ENCODE assay signal across 29 cellular contexts in genomic region chr5:29879401-29879800, GRCh38.
"Had no signal": no experiment of that assay in that cellular context is flagged by ENCODE, and none has a peak within 500 bp of the region (broad histone marks: within the 10 kb centered on the region; RNA-seq: fewer than 3 reads in every experiment).

No MANE protein-coding gene starts in this region.

- H3K4me3 ChIP-seq: stomach, suprapubic skin, testis, thoracic aorta, thyroid gland, tibial artery, tibial nerve, transverse colon, upper lobe of left lung, upper lobe of right lung, uterus, vagina had no signal

- H3K36me3 Mint-ChIP-seq: stimulated activated effector memory CD8-positive, alpha-beta T cell treated with anti-CD3 and anti-CD28 coated beads, Interleukin-12 subunit alpha, Interleukin-12 subunit beta, amount 100 ng/mL, for 72 hours; stimulated activated memory B cell treated with anti-CD40 and anti-IgM and Interleukin-4, amounts not matched to agents 10 μg/mL and 1 μg/mL and 100 μg/mL, for 72 hours; stimulated activated naive B cell treated with anti-CD40 and anti-IgM and Interleukin-4, amounts not matched to agents 10 μg/mL and 1 μg/mL and 100 μg/mL, for 72 hours; type B pancreatic cell had no signal

- H3K27me3 Mint-ChIP-seq: stimulated activated memory B cell treated with anti-CD40 and anti-IgM and Interleukin-4, amounts not matched to agents 10 μg/mL and 1 μg/mL and 100 μg/mL, for 72 hours; stimulated activated naive B cell treated with anti-CD40 and anti-IgM and Interleukin-4, amounts not matched to agents 10 μg/mL and 1 μg/mL and 100 μg/mL, for 72 hours; stimulated activated naive CD8-positive, alpha-beta T cell treated with anti-CD3 and anti-CD28 coated beads, Interleukin-15, amount 100 ng/mL, for 72 hours; stimulated activated naive CD8-positive, alpha-beta T cell treated with anti-CD3 and anti-CD28 coated beads, Interleukin-15, Interleukin-2, amounts not matched to agents 100 ng/mL and 50 ng/mL, for 24 hours; type B pancreatic cell had no signal

- DNase-seq: stimulated activated CD4-positive, alpha-beta T cell treated with anti-CD3 and anti-CD28 coated beads, Interleukin-2, amount 100 ng/mL, for 48 hours; stimulated activated CD4-positive, alpha-beta T cell treated with anti-CD3 and anti-CD28 coated beads, Interleukin-4, amount 100 ng/mL, for 1 hour; stimulated activated CD4-positive, alpha-beta T cell treated with anti-CD3 and anti-CD28 coated beads, Interleukin-4, amount 100 ng/mL, for 24 hours; stimulated activated CD4-positive, alpha-beta T cell treated with anti-CD3 and anti-CD28 coated beads, Interleukin-4, amount 100 ng/mL, for 4 hours; stimulated activated CD8-positive, alpha-beta memory T cell treated with anti-CD3 and anti-CD28 coated beads, Interleukin-4, amount 100 ng/mL, for 48 hours; stimulated activated naive B cell treated with anti-CD40 and anti-IgM and Interleukin-4, amounts not matched to agents 10 μg/mL and 1 μg/mL and 100 μg/mL, for 72 hours; stimulated activated naive CD4-positive, alpha-beta T cell; stimulated activated naive CD4-positive, alpha-beta T cell treated with Interleukin-2 at 50 U/mL for 16 hours; stimulated activated naive CD8-positive, alpha-beta T cell treated with anti-CD3 and anti-CD28 coated beads, Interleukin-15, amount 100 ng/mL, for 72 hours; stimulated activated naive CD8-positive, alpha-beta T cell treated with anti-CD3 and anti-CD28 coated beads, Interleukin-15, Interleukin-2, amounts not matched to agents 100 U/mL and 50 U/mL, for 24 hours; stomach; substantia nigra; testis; thyroid gland; tibial artery; transverse colon; trophoblast cell; upper lobe of left lung; upper lobe of right lung; uterus had no signal

- H3K27me3 ChIP-seq: stomach, suprapubic skin, testis, thyroid gland, tibial artery, tibial nerve, transverse colon, upper lobe of left lung, upper lobe of right lung, uterus, vagina had no signal

- H3K4me3 Mint-ChIP-seq: stimulated activated effector memory CD8-positive, alpha-beta T cell treated with anti-CD3 and anti-CD28 coated beads, Interleukin-12 subunit alpha, Interleukin-12 subunit beta, amount 100 ng/mL, for 72 hours; stimulated activated memory B cell treated with anti-CD40 and anti-IgM and Interleukin-4, amounts not matched to agents 10 μg/mL and 1 μg/mL and 100 μg/mL, for 72 hours; stimulated activated naive B cell treated with anti-CD40 and anti-IgM and Interleukin-4, amounts not matched to agents 10 μg/mL and 1 μg/mL and 100 μg/mL, for 72 hours; stimulated activated naive CD8-positive, alpha-beta T cell treated with anti-CD3 and anti-CD28 coated beads, Interleukin-15, amount 100 ng/mL, for 72 hours; stimulated activated naive CD8-positive, alpha-beta T cell treated with anti-CD3 and anti-CD28 coated beads, Interleukin-15, Interleukin-2, amounts not matched to agents 100 ng/mL and 50 ng/mL, for 24 hours; type B pancreatic cell had no signal

- H3K4me1 Mint-ChIP-seq: stimulated activated effector memory CD8-positive, alpha-beta T cell treated with anti-CD3 and anti-CD28 coated beads, Interleukin-12 subunit alpha, Interleukin-12 subunit beta, amount 100 ng/mL, for 72 hours; stimulated activated memory B cell treated with anti-CD40 and anti-IgM and Interleukin-4, amounts not matched to agents 10 μg/mL and 1 μg/mL and 100 μg/mL, for 72 hours; stimulated activated naive B cell treated with anti-CD40 and anti-IgM and Interleukin-4, amounts not matched to agents 10 μg/mL and 1 μg/mL and 100 μg/mL, for 72 hours; stimulated activated naive CD8-positive, alpha-beta T cell treated with anti-CD3 and anti-CD28 coated beads, Interleukin-15, amount 100 ng/mL, for 72 hours had no signal

- FAIRE-seq: urothelium cell line had no signal

- H3K27ac ChIP-seq: stomach, suprapubic skin, testis, thoracic aorta, thyroid gland, tibial artery, tibial nerve, transverse colon, upper lobe of left lung, upper lobe of right lung, uterus, vagina had no signal

- H3K27ac Mint-ChIP-seq: stimulated activated effector memory CD8-positive, alpha-beta T cell treated with anti-CD3 and anti-CD28 coated beads, Interleukin-12 subunit alpha, Interleukin-12 subunit beta, amount 100 ng/mL, for 72 hours; stimulated activated memory B cell treated with anti-CD40 and anti-IgM and Interleukin-4, amounts not matched to agents 10 μg/mL and 1 μg/mL and 100 μg/mL, for 72 hours; stimulated activated naive B cell treated with anti-CD40 and anti-IgM and Interleukin-4, amounts not matched to agents 10 μg/mL and 1 μg/mL and 100 μg/mL, for 72 hours; stimulated activated naive CD8-positive, alpha-beta T cell treated with anti-CD3 and anti-CD28 coated beads, Interleukin-15, amount 100 ng/mL, for 72 hours; stimulated activated naive CD8-positive, alpha-beta T cell treated with anti-CD3 and anti-CD28 coated beads, Interleukin-15, Interleukin-2, amounts not matched to agents 100 ng/mL and 50 ng/mL, for 24 hours; type B pancreatic cell had no signal

- H3K9me3 Mint-ChIP-seq: type B pancreatic cell had no signal

- H3K36me3 ChIP-seq: stomach, suprapubic skin, thoracic aorta, thyroid gland, tibial artery, tibial nerve, transverse colon, upper lobe of left lung, upper lobe of right lung, uterus, vagina had no signal

- ATAC-seq: stimulated activated effector memory CD8-positive, alpha-beta T cell treated with anti-CD3 and anti-CD28 coated beads, Interleukin-12 subunit alpha, Interleukin-12 subunit beta, amount 100 ng/mL, for 72 hours; stimulated activated memory B cell treated with anti-CD40 and anti-IgM and Interleukin-4, amounts not matched to agents 10 μg/mL and 1 μg/mL and 100 μg/mL, for 72 hours; stimulated activated naive B cell treated with anti-CD40 and anti-IgM and Interleukin-4, amounts not matched to agents 10 μg/mL and 1 μg/mL and 100 μg/mL, for 72 hours; stimulated activated naive CD8-positive, alpha-beta T cell treated with anti-CD3 and anti-CD28 coated beads, Interleukin-15, amount 100 ng/mL, for 72 hours; stimulated activated naive CD8-positive, alpha-beta T cell treated with anti-CD3 and anti-CD28 coated beads, Interleukin-15, Interleukin-2, amounts not matched to agents 100 U/mL and 50 U/mL, for 24 hours; upper lobe of right lung had no signal

- H3K4me1 ChIP-seq: stomach, suprapubic skin, testis, thyroid gland, tibial artery, tibial nerve, transverse colon, upper lobe of left lung, upper lobe of right lung, uterus, vagina had no signal

- H3K9me3 ChIP-seq: testis, thoracic aorta, thyroid gland, tibial artery, tibial nerve, upper lobe of left lung, upper lobe of right lung, uterus, vagina had no signal
